8 cellular contexts compared by ENCODE assay signal in the genomic region with DNA sequence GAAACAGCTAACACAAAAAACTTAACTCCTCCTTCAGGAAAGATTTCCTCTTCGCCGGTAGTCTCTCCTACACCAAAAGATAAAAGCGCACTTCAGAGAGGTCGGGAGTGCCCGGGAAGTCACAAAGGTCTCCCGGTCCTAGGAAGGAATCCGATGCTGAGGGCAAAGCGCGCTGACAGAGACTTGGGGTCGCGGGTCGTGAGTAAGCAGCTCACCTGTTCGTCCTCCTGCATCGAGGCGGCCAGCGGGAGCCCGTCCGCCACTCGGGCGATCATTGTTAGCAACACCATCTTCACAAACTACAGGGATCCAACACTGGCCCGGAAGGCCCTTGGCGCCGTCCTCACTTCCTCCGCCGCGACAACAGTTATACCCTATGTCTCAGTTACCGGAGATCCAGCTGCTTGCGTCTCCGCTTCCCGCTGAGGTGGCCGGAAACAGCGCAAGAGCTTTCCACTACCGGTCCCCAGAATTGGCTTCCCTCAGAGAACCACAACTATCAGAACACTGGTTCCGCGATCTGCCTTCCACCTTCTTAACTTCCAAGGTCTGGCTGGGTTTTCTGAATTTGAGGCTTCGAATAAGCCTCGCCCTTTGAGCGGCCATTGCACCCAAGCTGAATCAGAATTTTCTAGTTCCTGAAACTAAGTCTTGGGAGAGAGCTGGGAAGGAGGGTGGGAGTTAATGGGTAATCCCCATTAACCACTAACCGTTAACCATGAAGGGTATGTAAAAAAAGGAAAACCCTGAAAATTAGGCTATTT. TPM values are rescaled to one million over a fixed set of nuclear protein-coding genes. Genes with fewer than 3 reads are reported as not detected.
DNase-seq lines count a peak whose midpoint lies in the region; ATAC-seq, FAIRE-seq and TF ChIP-seq lines count a peak whose summit lies in the region.

TSS of gene SEC22B (minus strand) at position 429 of the 764 bp plus-strand sequence. CDS start at position 290, 139 bp downstream.

- POLR2A ChIA-PET in AG04450 (lab: Yijun Ruan, JAX): no interaction called here

- H3K4me1 ChIP-seq in breast epithelium (peaks cover 0 to 4% of the 10 kb centered on the region in 2 donors), small intestine (ENCODE audit: control insufficient read depth in 2 of 2, insufficient read depth in 1 of 2, low read depth in 1 of 2, low read length in 1 of 2) (peaks cover 0 to 3% of the 10 kb centered on the region in 2 donors)

- FAIRE-seq in small intestine (lab: Jason Lieb, UNC): no peak

- intact Hi-C loops in breast epithelium (cut with DNase I; ENCODE audit: low total_unique reads): no loop called here

- peak within 1 kb of the TSS; percentile 94 for H3K27ac ChIP-seq in AG04450 (ENCODE audit: low read depth, low read length)
- peak within 1 kb of the TSS; percentile 77 for H3K27ac ChIP-seq in WERI-Rb-1
- H3K27ac ChIP-seq in breast epithelium: peak within 1 kb of the TSS; percentile 95 to 96
- peak within 1 kb of the TSS; percentile 90 to 99 for H3K27ac ChIP-seq in small intestine (ENCODE audit: low read depth in 1 of 2, low read length in 1 of 2)

- H3K4me3 ChIP-seq in AG04450 (ENCODE audit: low read depth, low read length) (peak within 1 kb of the TSS; percentile 88), WERI-Rb-1 (ENCODE audit: low read depth, low read length) (peak within 1 kb of the TSS; percentile 89), breast epithelium (peak within 1 kb of the TSS; percentile 75 to 87 (median 84)), small intestine (ENCODE audit: low read depth in 1 of 2, low read length in 2 of 2) (peak within 1 kb of the TSS; percentile 80 to 95)

- H3K9me3 ChIP-seq in AG04450 (ENCODE audit: control insufficient read depth, insufficient read depth, low read length) (no peaks in the 10 kb centered on the region), WERI-Rb-1 (ENCODE audit: severe bottlenecking) (no peaks in the 10 kb centered on the region), breast epithelium (no peaks in the 10 kb centered on the region), small intestine (ENCODE audit: control insufficient read depth, low read depth) (no peaks in the 10 kb centered on the region)

- WGBS in small intestine, 3 donors: 2% methylated on average over 39 of the region's 39 CpGs

- H3K27me3 ChIP-seq in AG04450 (ENCODE audit: control insufficient read depth, insufficient read depth, low read length) (no peaks in the 10 kb centered on the region), WERI-Rb-1 (ENCODE audit: insufficient read depth, low read depth, severe bottlenecking) (no peaks in the 10 kb centered on the region), breast epithelium (no peaks in the 10 kb centered on the region), small intestine (ENCODE audit: control insufficient read depth in 2 of 2, insufficient read depth in 2 of 2, low read length in 2 of 2) (no peaks in the 10 kb centered on the region)

- H3K36me3 ChIP-seq in WERI-Rb-1 (no peaks in the 10 kb centered on the region), breast epithelium (no peaks in the 10 kb centered on the region), small intestine (ENCODE audit: control insufficient read depth in 2 of 2, insufficient read depth in 2 of 2, low read length in 2 of 2) (no peaks in the 10 kb centered on the region)

- TF ChIP-seq CTCF in AG04450 (IDR thresholded peaks at IDR 0.05; ENCODE audit: low read depth, low read length) (no peak), WERI-Rb-1 (IDR thresholded peaks at IDR 0.05; ENCODE audit: low read depth, low read length) (no peak), breast epithelium (IDR thresholded peaks at IDR 0.05) (peak in 1 of 3 donors; percentile 10)

- ATAC-seq in GM18909 (IDR thresholded peaks at IDR 0.05; ENCODE audit: poor library complexity, unreplicated experiment) (peak; percentile 98), HG03159 (IDR thresholded peaks at IDR 0.05; ENCODE audit: unreplicated experiment) (peak; percentile 100)

- CTCF ChIA-PET in AG04450 (lab: Charles Lee): no interaction called here

- peak; percentile 91 for DNase-seq in AG04450 (ENCODE audit: low read depth, low spot score)
- peak; percentile 95 for DNase-seq in NCI-H2227 (lab: John Stamatoyannopoulos, UW; ENCODE audit: unreplicated experiment)
- DNase-seq in WERI-Rb-1: peak; percentile 88
- DNase-seq in breast epithelium (ENCODE audit: low spot score in 2 of 2): peak; percentile 84 to 88
- peak; percentile 85 for DNase-seq in iPS-NIHi11 (ENCODE audit: low spot score)
- DNase-seq in small intestine: peak; percentile 93

- peak; percentile 95 for TF ChIP-seq POLR2A in breast epithelium (IDR thresholded peaks at IDR 0.05)

RNA-seq across cellular contexts. Expression of gene SEC22B, which starts in this region (rescaled TPM):
- polyA plus RNA-seq in AG04450 (2011; rRNA removed) (60.0 and 73.9 TPM in 2 replicates), small intestine (10 to 100 TPM; 19.2 to 19.7 (median 19.6) TPM)
- 47.4 and 71.4 TPM in 2 replicates for polyA minus RNA-seq in AG04450 (2011; rRNA and poly(A)+ RNA removed)
- total RNA-seq in breast epithelium: 10 to 100 TPM; 29.2 to 37.8 (median 32.3) TPM

Comparison
In these comparisons a context has a peak if more than half of its experiments do, and no peak if none do; other contexts are left out.
1. Peak in every context shown above with its lines: DNase-seq, ATAC-seq, H3K4me3 ChIP-seq and H3K27ac ChIP-seq.